ENCODE assay signal across 16 cellular contexts in the genomic region with DNA sequence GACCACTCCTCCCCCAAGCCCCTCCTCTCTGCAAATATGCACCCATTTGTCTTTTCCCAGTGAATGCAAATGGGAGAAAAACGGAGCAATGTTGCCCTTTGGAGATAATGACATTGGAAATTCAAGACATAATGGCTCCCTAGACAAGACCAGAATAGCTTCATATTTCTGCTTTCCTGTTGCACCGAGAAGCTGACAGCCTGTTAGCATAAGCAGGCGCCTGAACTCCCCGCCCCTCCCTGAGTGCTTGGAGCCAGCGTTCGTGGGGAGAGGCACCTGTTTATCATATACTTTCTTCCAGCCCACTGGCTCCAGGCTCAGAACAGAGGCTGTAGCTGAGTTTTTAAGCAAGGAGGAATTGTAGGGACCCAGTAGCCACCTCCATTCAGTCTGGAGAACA. TPM values are rescaled to one million over a fixed set of nuclear protein-coding genes. Genes with fewer than 3 reads are reported as not detected.
DNase-seq lines count a peak whose midpoint lies in the region; ATAC-seq and TF ChIP-seq lines count a peak whose summit lies in the region.
"Had no signal": no experiment of that assay in that cellular context is flagged by ENCODE, and none has a peak within 500 bp of the region (broad histone marks: within the 10 kb centered on the region; RNA-seq: fewer than 3 reads in every experiment).

No MANE protein-coding gene starts in this region.

- no peak for ATAC-seq in Right ventricle myocardium inferior
- no peak for ATAC-seq in HG03460 (IDR thresholded peaks at IDR 0.05; ENCODE audit: unreplicated experiment)
- ATAC-seq in upper lobe of right lung = no peak
- ATAC-seq in activated T-helper 17 cell treated with anti-CD3 and anti-CD28 coated beads, Interleukin-2, amount 50 U/mL, for 72 hours (replicated peaks) = no peak
- no peak for ATAC-seq in esophagus mucosa
- ATAC-seq: gastrocnemius medialis, WTC11 had no signal

- intact Hi-C loops in left ventricle myocardium inferior (cut with micrococcal nuclease) (no loop called here), Right ventricle myocardium inferior (cut with DNase I) (no loop called here), upper lobe of right lung (cut with DNase I) (no loop called here)

- H3K27me3 Mint-ChIP-seq in activated T-helper 17 cell treated with anti-CD3 and anti-CD28 coated beads, Interleukin-2, amount 50 U/mL, for 72 hours = peaks cover 25% of the 10 kb centered on the region

- no peak overlapping the region for H2BK15ac ChIP-seq in mesenchymal stem cell (ENCODE audit: low read depth, poor library complexity, severe bottlenecking)

- 22% methylated on average over 4 of the region's 6 CpGs for WGBS in mesenchymal stem cell

- no peak overlapping the region for H2AK5ac ChIP-seq in mesenchymal stem cell (ENCODE audit: low read length, severe bottlenecking)

- DNase-seq in left ventricle myocardium inferior = no peak
- DNase-seq in Right ventricle myocardium inferior (ENCODE audit: missing footprints) = no peak
- DNase-seq in SK-N-DZ (ENCODE audit: low spot score) = peak; percentile 24
- DNase-seq in mesenchymal stem cell = peak; percentile 25
- no peak for DNase-seq in upper lobe of right lung
- DNase-seq: activated naive CD4-positive, alpha-beta T cell treated with anti-CD3 and anti-CD28 coated beads, Interleukin-2, amount 50 U/mL, for 16 hours; brain microvascular endothelial cell; DMS153; gastrocnemius medialis; NCI-H1694 treated with DMSO at 0.1 percent for 48 hours had no signal

- H3K4me1 ChIP-seq in left ventricle myocardium inferior (peaks cover 45% of the 10 kb centered on the region), mesenchymal stem cell (ENCODE audit: control insufficient read depth, insufficient read depth, low read depth, low read length) (peaks cover 12% of the 10 kb centered on the region), upper lobe of right lung (peaks cover 6% of the 10 kb centered on the region)

- no peak overlapping the region for H3K9ac ChIP-seq in mesenchymal stem cell (ENCODE audit: low read length)

- H3K27ac Mint-ChIP-seq in activated T-helper 17 cell treated with anti-CD3 and anti-CD28 coated beads, Interleukin-2, amount 50 U/mL, for 72 hours = no peak overlapping the region
- H3K27ac Mint-ChIP-seq: IgD-negative memory B cell, WTC11 had no signal

- H2BK120ac ChIP-seq in mesenchymal stem cell (ENCODE audit: low read depth, low read length) = no peak overlapping the region

- H3K27ac ChIP-seq in left ventricle myocardium inferior (replicated peaks) (no peak overlapping the region), mesenchymal stem cell (ENCODE audit: low read length, poor library complexity, severe bottlenecking) (no peak overlapping the region), upper lobe of right lung (no peak overlapping the region)
- H3K27ac ChIP-seq: brain microvascular endothelial cell, gastrocnemius medialis had no signal

- no peak overlapping the region for H3K18ac ChIP-seq in mesenchymal stem cell (ENCODE audit: low read depth in 1 of 2, low read length in 2 of 2)

- H3K27me3 ChIP-seq in left ventricle myocardium inferior (ENCODE audit: low read depth) (no peaks in the 10 kb centered on the region), mesenchymal stem cell (ENCODE audit: control insufficient read depth in 1 of 2, insufficient read depth in 1 of 2, low read length in 2 of 2) (peaks cover 33 to 50% of the 10 kb centered on the region in 2 experiments), upper lobe of right lung (peaks cover 12% of the 10 kb centered on the region)

- no peaks in the 10 kb centered on the region for H3K9me3 ChIP-seq in left ventricle myocardium inferior (replicated peaks)
- H3K9me3 ChIP-seq in mesenchymal stem cell (ENCODE audit: control insufficient read depth, low read length) = no peaks in the 10 kb centered on the region
- H3K9me3 ChIP-seq in upper lobe of right lung = no peaks in the 10 kb centered on the region
- H3K9me3 ChIP-seq: gastrocnemius medialis had no signal

- no peak overlapping the region for H3K14ac ChIP-seq in mesenchymal stem cell (ENCODE audit: low read length in 2 of 2)

- no peaks in the 10 kb centered on the region for H3K4me1 Mint-ChIP-seq in activated T-helper 17 cell treated with anti-CD3 and anti-CD28 coated beads, Interleukin-2, amount 50 U/mL, for 72 hours

- no peak for TF ChIP-seq CTCF in left ventricle myocardium inferior (IDR thresholded peaks at IDR 0.05; ENCODE audit: borderline replicate concordance)
- no peak for TF ChIP-seq CTCF in upper lobe of right lung (IDR thresholded peaks at IDR 0.05)

- H4K91ac ChIP-seq in mesenchymal stem cell (ENCODE audit: low read length) = no peak overlapping the region

- H3K4me3 ChIP-seq in left ventricle myocardium inferior (peak overlapping the region; percentile 17), mesenchymal stem cell (ENCODE audit: insufficient read depth in 1 of 2, low read depth in 1 of 2, low read length in 2 of 2) (no peak overlapping the region), upper lobe of right lung (no peak overlapping the region)
- H3K4me3 ChIP-seq: gastrocnemius medialis had no signal

- no peak overlapping the region for H2BK12ac ChIP-seq in mesenchymal stem cell (ENCODE audit: low read length in 2 of 2)

- no peaks in the 10 kb centered on the region for H3K36me3 Mint-ChIP-seq in activated T-helper 17 cell treated with anti-CD3 and anti-CD28 coated beads, Interleukin-2, amount 50 U/mL, for 72 hours (ENCODE audit: low read depth)
- H3K36me3 Mint-ChIP-seq: WTC11 had no signal

- H3K36me3 ChIP-seq in left ventricle myocardium inferior (no peaks in the 10 kb centered on the region), mesenchymal stem cell (ENCODE audit: control insufficient read depth in 1 of 2, insufficient read depth in 2 of 2, low read depth in 1 of 2, low read length in 2 of 2) (no peaks in the 10 kb centered on the region), upper lobe of right lung (no peaks in the 10 kb centered on the region)
- H3K36me3 ChIP-seq: brain microvascular endothelial cell, gastrocnemius medialis had no signal

- H3K4ac ChIP-seq in mesenchymal stem cell (ENCODE audit: low read depth in 1 of 2, low read length in 2 of 2) = no peak overlapping the region

- H3K79me1 ChIP-seq in mesenchymal stem cell (replicated peaks; ENCODE audit: low read length, poor library complexity, severe bottlenecking) = no peaks in the 10 kb centered on the region

- H4K8ac ChIP-seq in mesenchymal stem cell (ENCODE audit: low read length) = no peak overlapping the region

- H3K4me3 Mint-ChIP-seq in activated T-helper 17 cell treated with anti-CD3 and anti-CD28 coated beads, Interleukin-2, amount 50 U/mL, for 72 hours = no peak overlapping the region
- H3K4me3 Mint-ChIP-seq: IgD-negative memory B cell, WTC11 had no signal

- no peak overlapping the region for H2AFZ ChIP-seq in mesenchymal stem cell (ENCODE audit: low read depth, low read length)

- no peak overlapping the region for H2BK5ac ChIP-seq in mesenchymal stem cell (ENCODE audit: low read depth, low read length, poor library complexity, severe bottlenecking)

- H3K4me2 ChIP-seq in mesenchymal stem cell (ENCODE audit: low read length, poor library complexity, severe bottlenecking) = no peak overlapping the region

- H3K23ac ChIP-seq in mesenchymal stem cell (ENCODE audit: low read length in 2 of 2) = no peak overlapping the region

- no peaks in the 10 kb centered on the region for H3K9me3 Mint-ChIP-seq in activated T-helper 17 cell treated with anti-CD3 and anti-CD28 coated beads, Interleukin-2, amount 50 U/mL, for 72 hours
- H3K9me3 Mint-ChIP-seq: IgD-negative memory B cell, WTC11 had no signal

RNA-seq across cellular contexts. Expression of a gene that starts 6.1 kb away (rescaled TPM):
- total RNA-seq in left ventricle myocardium inferior (30.2 TPM), Right ventricle myocardium inferior (41.2 TPM), upper lobe of right lung (59.0 TPM), esophagus mucosa (1.6 TPM)
- polyA plus RNA-seq in SK-N-DZ (2014; cell fraction: cytosol; rRNA removed) = 123 and 162 TPM in 2 replicates
- polyA plus RNA-seq in SK-N-DZ (2014; cell fraction: nucleus; rRNA removed) = 106 and 158 TPM in 2 replicates
- polyA plus RNA-seq in mesenchymal stem cell (2013, experiment 1 of 2) = 52.5 TPM
- polyA plus RNA-seq in mesenchymal stem cell (2013, experiment 2 of 2) = 53.1 TPM
- total RNA-seq in activated T-helper 17 cell treated with anti-CD3 and anti-CD28 coated beads, Interleukin-2, amount 50 U/mL, for 72 hours = under 1 TPM in 1 of 2 donors, not detected in 1; 0.19 TPM
- polyA plus RNA-seq: IgD-negative memory B cell had no signal

RNA-seq across cellular contexts. Expression of a gene that starts 46.7 kb away (rescaled TPM):
- total RNA-seq in left ventricle myocardium inferior (not detected), Right ventricle myocardium inferior (not detected), upper lobe of right lung (9.9 TPM), esophagus mucosa (29.9 TPM)
- polyA plus RNA-seq in SK-N-DZ (2014; cell fraction: cytosol; rRNA removed) = not detected in 2 replicates
- polyA plus RNA-seq in SK-N-DZ (2014; cell fraction: nucleus; rRNA removed) = not detected in 2 replicates
- not detected for polyA plus RNA-seq in mesenchymal stem cell (2013, experiment 1 of 2)
- polyA plus RNA-seq in mesenchymal stem cell (2013, experiment 2 of 2) = not detected
- total RNA-seq in activated T-helper 17 cell treated with anti-CD3 and anti-CD28 coated beads, Interleukin-2, amount 50 U/mL, for 72 hours = 1 to 10 TPM in 1 of 2 donors, under 1 TPM in 1; 0.61 to 2.1 TPM
- total RNA-seq: gastrocnemius medialis had no signal

RNA-seq across cellular contexts. Expression of a gene that starts 58.0 kb away (rescaled TPM):
- 1.3 TPM for total RNA-seq in left ventricle myocardium inferior
- total RNA-seq in Right ventricle myocardium inferior = 2.7 TPM
- not detected in 2 replicates for polyA plus RNA-seq in SK-N-DZ (2014; cell fraction: cytosol; rRNA removed)
- polyA plus RNA-seq in SK-N-DZ (2014; cell fraction: nucleus; rRNA removed) = not detected in 2 replicates
- polyA plus RNA-seq in mesenchymal stem cell (2013, experiment 1 of 2) = 1.0 TPM
- polyA plus RNA-seq in mesenchymal stem cell (2013, experiment 2 of 2) = 0.58 TPM
- total RNA-seq in upper lobe of right lung = 3.6 TPM
- 1 to 10 TPM in 1 of 2 donors, not detected in 1; 1.4 TPM for total RNA-seq in activated T-helper 17 cell treated with anti-CD3 and anti-CD28 coated beads, Interleukin-2, amount 50 U/mL, for 72 hours
- total RNA-seq in esophagus mucosa = not detected
- total RNA-seq: H4 had no signal
- polyA plus RNA-seq: IgD-negative memory B cell had no signal

Comparison
In these comparisons a context has a peak if more than half of its experiments do, and no peak if none do; other contexts are left out.
1. DNase-seq: peak in SK-N-DZ (single experiment) and mesenchymal stem cell (single experiment); none in left ventricle myocardium inferior (single experiment), Right ventricle myocardium inferior (single experiment) and upper lobe of right lung (single experiment).
2. RNA of a gene that starts 6.1 kb away (total RNA-seq): 59.0 TPM in upper lobe of right lung (single experiment), 41.2 TPM in Right ventricle myocardium inferior (single experiment) and 30.2 TPM in left ventricle myocardium inferior (single experiment); 1.6 TPM in esophagus mucosa (single experiment) and 0.19 TPM in activated T-helper 17 cell treated with anti-CD3 and anti-CD28 coated beads, Interleukin-2, amount 50 U/mL, for 72 hours; every median in the first group is over 10 times any median in the second.